ENCODE assay signal across 15 cellular contexts in genomic region chr22:19766235-19766505, GRCh38. TPM values are rescaled to one million over a fixed set of nuclear protein-coding genes. Genes with fewer than 3 reads are reported as not detected.
A peak's percentile ranks its signal among the peaks of the same experiment; 100 is the strongest.
DNase-seq lines count a peak whose midpoint lies in the region; ATAC-seq and TF ChIP-seq lines count a peak whose summit lies in the region.
"Had no signal": no experiment of that assay in that cellular context is flagged by ENCODE, and none has a peak within 500 bp of the region (broad histone marks: within the 10 kb centered on the region; RNA-seq: fewer than 3 reads in every experiment).

No MANE protein-coding gene starts in this region.

- CTCF ChIA-PET in MCF 10A (lab: Yijun Ruan, JAX): interaction anchor here (0.9 kb wide), 1 partner anchor 16 kb away, joined by 4 read pairs; no protein-coding TSS in a partner anchor

- no peaks in the 10 kb centered on the region for H3K4me1 Mint-ChIP-seq in MCF 10A (ENCODE audit: insufficient read depth, unreplicated experiment)

- H3K27ac ChIP-seq in breast epithelium (peak overlapping the region in 1 of 2 donors; percentile 45), RWPE2 (ENCODE audit: poor library complexity, severe bottlenecking) (no peak overlapping the region), tibial artery (no peak overlapping the region)

- peak overlapping the region; percentile 49 to 73 (median 50) for H3K4me3 ChIP-seq in breast epithelium
- H3K4me3 ChIP-seq in RWPE2 (ENCODE audit: severe bottlenecking): peak overlapping the region; percentile 29
- peak overlapping the region; percentile 20; the same call in 1 of the 2 replicates for H3K4me3 ChIP-seq in iPS-18c (ENCODE audit: insufficient read depth, low read depth, low read length)
- H3K4me3 ChIP-seq in tibial artery: peak overlapping the region; percentile 33 to 42

- POLR2A ChIA-PET in MCF 10A (lab: Yijun Ruan, JAX): no interaction called here

- H3K27ac Mint-ChIP-seq in MCF 10A (ENCODE audit: low read depth, unreplicated experiment): no peak overlapping the region
- H3K27ac Mint-ChIP-seq: activated naive CD8-positive, alpha-beta T cell treated with anti-CD3 and anti-CD28 coated beads for 36 hours had no signal

- no peaks in the 10 kb centered on the region for H3K9me3 ChIP-seq in breast epithelium
- no peaks in the 10 kb centered on the region for H3K9me3 ChIP-seq in RWPE2 (ENCODE audit: severe bottlenecking)
- no peaks in the 10 kb centered on the region for H3K9me3 ChIP-seq in iPS-18c (ENCODE audit: control insufficient read depth, insufficient read depth, low read length)
- H3K9me3 ChIP-seq in tibial artery: no peaks in the 10 kb centered on the region

- no peaks in the 10 kb centered on the region for H3K9me3 Mint-ChIP-seq in MCF 10A (ENCODE audit: unreplicated experiment)
- H3K9me3 Mint-ChIP-seq: activated naive CD8-positive, alpha-beta T cell treated with anti-CD3 and anti-CD28 coated beads for 36 hours had no signal

- no peak for DNase-seq in breast epithelium (ENCODE audit: low spot score in 2 of 2)
- no peak for DNase-seq in MCF 10A (ENCODE audit: unreplicated experiment)
- no peak for DNase-seq in RWPE2 (ENCODE audit: low spot score)
- no peak for DNase-seq in tibial artery
- DNase-seq in stimulated activated CD4-positive, alpha-beta T cell treated with anti-CD3 and anti-CD28 coated beads, Interleukin-15, amount 100 ng/mL, for 24 hours: no peak
- DNase-seq: activated CD4-positive, CD25-positive, alpha-beta regulatory T cell; activated naive CD8-positive, alpha-beta T cell treated with anti-CD3 and anti-CD28 coated beads for 36 hours; DMS79; NCI-H345 had no signal

- H3K27me3 ChIP-seq in breast epithelium (peaks cover 0 to 25% of the 10 kb centered on the region in 2 donors), RWPE2 (ENCODE audit: insufficient read depth, poor library complexity, severe bottlenecking) (peaks cover 17% of the 10 kb centered on the region), tibial artery (peaks cover 0 to 99% of the 10 kb centered on the region in 2 donors)

- no peak overlapping the region for H3K4me3 Mint-ChIP-seq in MCF 10A (ENCODE audit: unreplicated experiment)
- H3K4me3 Mint-ChIP-seq: activated naive CD8-positive, alpha-beta T cell treated with anti-CD3 and anti-CD28 coated beads for 36 hours had no signal

- TF ChIP-seq CTCF in breast epithelium (IDR thresholded peaks at IDR 0.05) (no peak), MCF 10A (IDR thresholded peaks at IDR 0.05; ENCODE audit: unreplicated experiment) (no peak), RWPE2 (IDR thresholded peaks at IDR 0.05; ENCODE audit: poor library complexity, severe bottlenecking) (no peak), tibial artery (IDR thresholded peaks at IDR 0.05) (no peak)

- peaks cover 0 to 4% of the 10 kb centered on the region in 2 donors for H3K4me1 ChIP-seq in breast epithelium
- no peaks in the 10 kb centered on the region for H3K4me1 ChIP-seq in RWPE2 (ENCODE audit: insufficient read depth, poor library complexity, severe bottlenecking)
- peaks cover 0 to 21% (median 13%) of the 10 kb centered on the region in 4 donors for H3K4me1 ChIP-seq in tibial artery

- no peaks in the 10 kb centered on the region for H3K36me3 Mint-ChIP-seq in MCF 10A (ENCODE audit: insufficient read depth, unreplicated experiment)
- H3K36me3 Mint-ChIP-seq: activated naive CD8-positive, alpha-beta T cell treated with anti-CD3 and anti-CD28 coated beads for 36 hours had no signal

- H3K27me3 Mint-ChIP-seq in MCF 10A (ENCODE audit: insufficient read depth, unreplicated experiment): no peaks in the 10 kb centered on the region

- no peaks in the 10 kb centered on the region for H3K36me3 ChIP-seq in breast epithelium
- H3K36me3 ChIP-seq in RWPE2 (ENCODE audit: low read depth): no peaks in the 10 kb centered on the region
- no peaks in the 10 kb centered on the region for H3K36me3 ChIP-seq in tibial artery

- intact Hi-C loops in breast epithelium (cut with DNase I; ENCODE audit: low total_unique reads): no loop called here
- intact Hi-C loops in MCF 10A (cut with micrococcal nuclease): no loop called here
- intact Hi-C loops in tibial artery (cut with DNase I; ENCODE audit: low total_unique reads): no loop called here

- no TSS peak for BruUV-seq in MCF 10A (replicated peaks; lab: Mats Ljungman, UMichigan)

- ATAC-seq in RWPE2 (ENCODE audit: low read depth) (peak; percentile 19; the same call in 2 of the 3 replicates), GM21390 (IDR thresholded peaks at IDR 0.05; ENCODE audit: unreplicated experiment) (no peak), GM18861 (IDR thresholded peaks at IDR 0.05; ENCODE audit: unreplicated experiment) (no peak)

- TF ChIP-seq POLR2A in breast epithelium (IDR thresholded peaks at IDR 0.05): no peak

RNA-seq across cellular contexts. Expression of gene TBX1, which starts 5.6 kb away (rescaled TPM):
- total RNA-seq in breast epithelium: 1 to 10 TPM in 2 of 3 donors, under 1 TPM in 1; 0.96 to 9.2 (median 2.9) TPM
- total RNA-seq in MCF 10A (2022): not detected in 2 replicates
- total RNA-seq: activated naive CD8-positive, alpha-beta T cell treated with anti-CD3 and anti-CD28 coated beads for 36 hours; chondrocyte had no signal

RNA-seq across cellular contexts. Expression of gene GP1BB, which starts 42.8 kb away (rescaled TPM):
- total RNA-seq in breast epithelium: 1 to 10 TPM; 1.3 to 6.2 (median 2.9) TPM
- 0.37 and 0.83 TPM in 2 replicates for total RNA-seq in MCF 10A (2022)
- total RNA-seq: activated naive CD8-positive, alpha-beta T cell treated with anti-CD3 and anti-CD28 coated beads for 36 hours; HT1080; OCI-LY7 had no signal

RNA-seq across cellular contexts. Expression of gene SEPTIN5, which starts 51.9 kb away (rescaled TPM):
- total RNA-seq in breast epithelium (10 to 100 TPM in 2 of 3 donors, 1 to 10 TPM in 1; 5.4 to 33.8 (median 18.4) TPM), MCF 10A (2022) (2.0 and 3.5 TPM in 2 replicates)
- total RNA-seq: OCI-LY7 had no signal
